In genomic region chr11:119254239-119254638, GRCh38 we compare ENCODE assay signal across 20 cellular contexts. TPM values are rescaled to one million over a fixed set of nuclear protein-coding genes. Genes with fewer than 3 reads are reported as not detected.
A peak's percentile ranks its signal among the peaks of the same experiment; 100 is the strongest.
DNase-seq lines count a peak whose midpoint lies in the region; ATAC-seq lines count a peak whose summit lies in the region.
"Had no signal": no experiment of that assay in that cellular context is flagged by ENCODE, and none has a peak within 500 bp of the region (broad histone marks: within the 10 kb centered on the region; RNA-seq: fewer than 3 reads in every experiment).

No MANE protein-coding gene starts in this region.

- no peaks in the 10 kb centered on the region for H3K27me3 Mint-ChIP-seq in activated CD8-positive, alpha-beta memory T cell treated with anti-CD3 and anti-CD28 coated beads, Interleukin-2, amount 10 ng/mL, durations not matched to agents 7 days and 5 days
- H3K27me3 Mint-ChIP-seq: T-cell had no signal

- no peaks in the 10 kb centered on the region for H3K9me3 Mint-ChIP-seq in activated CD8-positive, alpha-beta memory T cell treated with anti-CD3 and anti-CD28 coated beads, Interleukin-2, amount 10 ng/mL, durations not matched to agents 7 days and 5 days (ENCODE audit: low read depth)
- H3K9me3 Mint-ChIP-seq in stimulated activated effector memory CD8-positive, alpha-beta T cell treated with anti-CD3 and anti-CD28 coated beads, Interleukin-12 subunit alpha, Interleukin-12 subunit beta, amount 100 ng/mL, for 72 hours: no peaks in the 10 kb centered on the region
- H3K9me3 Mint-ChIP-seq: HFFc6, mesothelial cell of epicardium, T-cell had no signal

- peak; percentile 21 for DNase-seq in activated CD8-positive, alpha-beta memory T cell treated with anti-CD3 and anti-CD28 coated beads, Interleukin-2, amount 50 U/mL, for 24 hours (ENCODE audit: extremely low read depth)
- no peak for DNase-seq in activated CD8-positive, alpha-beta memory T cell treated with anti-CD3 and anti-CD28 coated beads, Interleukin-2, amount 10 ng/mL, durations not matched to agents 7 days and 5 days
- peak; percentile 17 for DNase-seq in activated T-helper 9 cell treated with anti-CD3 and anti-CD28 coated beads, Interleukin-2, amount 50 U/mL, for 16 hours (ENCODE audit: low read depth)
- peak; percentile 39 to 57 for DNase-seq in stimulated activated CD4-positive, alpha-beta T cell treated with anti-CD3 and anti-CD28 coated beads, Interleukin-2, amount 100 ng/mL, for 48 hours
- DNase-seq in stimulated activated effector memory CD8-positive, alpha-beta T cell treated with anti-CD3 and anti-CD28 coated beads, Interleukin-12 subunit alpha, Interleukin-12 subunit beta, amount 100 ng/mL, for 72 hours (ENCODE audit: low spot score in 2 of 2): no peak
- DNase-seq in AML-193 (lab: John Stamatoyannopoulos, UW): no peak
- DNase-seq: aorta; DND-41; effector CD8-positive, alpha-beta T cell; HFFc6; NCI-H1417; NCI-H524 treated with DMSO at 0.1 percent for 48 hours; psoas muscle; SHP77; small intestine; trophoblast cell had no signal

- H3K36me3 Mint-ChIP-seq in activated CD8-positive, alpha-beta memory T cell treated with anti-CD3 and anti-CD28 coated beads, Interleukin-2, amount 10 ng/mL, durations not matched to agents 7 days and 5 days: peaks cover 28% of the 10 kb centered on the region
- H3K36me3 Mint-ChIP-seq in stimulated activated effector memory CD8-positive, alpha-beta T cell treated with anti-CD3 and anti-CD28 coated beads, Interleukin-12 subunit alpha, Interleukin-12 subunit beta, amount 100 ng/mL, for 72 hours: peaks cover 16% of the 10 kb centered on the region

- CTCF ChIA-PET in activated CD8-positive, alpha-beta memory T cell treated with anti-CD3 and anti-CD28 coated beads, Interleukin-2, amount 10 ng/mL, durations not matched to agents 7 days and 5 days (lab: Charles Lee): no interaction called here

- no peak overlapping the region for H3K4me3 Mint-ChIP-seq in activated CD8-positive, alpha-beta memory T cell treated with anti-CD3 and anti-CD28 coated beads, Interleukin-2, amount 10 ng/mL, durations not matched to agents 7 days and 5 days
- no peak overlapping the region for H3K4me3 Mint-ChIP-seq in stimulated activated effector memory CD8-positive, alpha-beta T cell treated with anti-CD3 and anti-CD28 coated beads, Interleukin-12 subunit alpha, Interleukin-12 subunit beta, amount 100 ng/mL, for 72 hours
- H3K4me3 Mint-ChIP-seq: HFFc6, mesothelial cell of epicardium, T-cell had no signal

- H3K4me1 Mint-ChIP-seq in activated CD8-positive, alpha-beta memory T cell treated with anti-CD3 and anti-CD28 coated beads, Interleukin-2, amount 10 ng/mL, durations not matched to agents 7 days and 5 days: peaks cover 29% of the 10 kb centered on the region
- peaks cover 47% of the 10 kb centered on the region for H3K4me1 Mint-ChIP-seq in stimulated activated effector memory CD8-positive, alpha-beta T cell treated with anti-CD3 and anti-CD28 coated beads, Interleukin-12 subunit alpha, Interleukin-12 subunit beta, amount 100 ng/mL, for 72 hours

- no peak overlapping the region for H3K27ac Mint-ChIP-seq in activated CD8-positive, alpha-beta memory T cell treated with anti-CD3 and anti-CD28 coated beads, Interleukin-2, amount 10 ng/mL, durations not matched to agents 7 days and 5 days
- no peak overlapping the region for H3K27ac Mint-ChIP-seq in stimulated activated effector memory CD8-positive, alpha-beta T cell treated with anti-CD3 and anti-CD28 coated beads, Interleukin-12 subunit alpha, Interleukin-12 subunit beta, amount 100 ng/mL, for 72 hours
- H3K27ac Mint-ChIP-seq: HFFc6, mesothelial cell of epicardium had no signal

- ATAC-seq in activated CD8-positive, alpha-beta memory T cell treated with anti-CD3 and anti-CD28 coated beads, Interleukin-2, amount 10 ng/mL, durations not matched to agents 7 days and 5 days: no peak
- ATAC-seq in stimulated activated effector memory CD8-positive, alpha-beta T cell treated with anti-CD3 and anti-CD28 coated beads, Interleukin-12 subunit alpha, Interleukin-12 subunit beta, amount 100 ng/mL, for 72 hours: peak; percentile 87
- ATAC-seq in HG02970 (IDR thresholded peaks at IDR 0.05; ENCODE audit: low FRiP score, unreplicated experiment) (no peak), GM18873 (IDR thresholded peaks at IDR 0.05; ENCODE audit: low FRiP score, unreplicated experiment) (no peak)
- ATAC-seq: psoas muscle had no signal

RNA-seq across cellular contexts. Expression of gene CBL, which starts 48.1 kb away (rescaled TPM):
- 10 to 100 TPM; 40.0 to 49.2 TPM for total RNA-seq in activated CD8-positive, alpha-beta memory T cell treated with anti-CD3 and anti-CD28 coated beads, Interleukin-2, amount 10 ng/mL, durations not matched to agents 7 days and 5 days

Comparison
In these comparisons a context has a peak if more than half of its experiments do, and no peak if none do; other contexts are left out.
1. DNase-seq: peak in activated CD8-positive, alpha-beta memory T cell treated with anti-CD3 and anti-CD28 coated beads, Interleukin-2, amount 50 U/mL, for 24 hours (single experiment), activated T-helper 9 cell treated with anti-CD3 and anti-CD28 coated beads, Interleukin-2, amount 50 U/mL, for 16 hours (single experiment) and stimulated activated CD4-positive, alpha-beta T cell treated with anti-CD3 and anti-CD28 coated beads, Interleukin-2, amount 100 ng/mL, for 48 hours (2 of 2); none in activated CD8-positive, alpha-beta memory T cell treated with anti-CD3 and anti-CD28 coated beads, Interleukin-2, amount 10 ng/mL, durations not matched to agents 7 days and 5 days (single experiment), stimulated activated effector memory CD8-positive, alpha-beta T cell treated with anti-CD3 and anti-CD28 coated beads, Interleukin-12 subunit alpha, Interleukin-12 subunit beta, amount 100 ng/mL, for 72 hours (0 of 2) and AML-193 (0 of 2).